In genomic region chr14:19435852-19436251, GRCh38 we compare ENCODE assay signal across 4 cellular contexts. TPM values are rescaled to one million over a fixed set of nuclear protein-coding genes. Genes with fewer than 3 reads are reported as not detected.
"Had no signal": no experiment of that assay in that cellular context is flagged by ENCODE, and none has a peak within 500 bp of the region (broad histone marks: within the 10 kb centered on the region; RNA-seq: fewer than 3 reads in every experiment).

No MANE protein-coding gene starts in this region.

RNA-seq across cellular contexts. Expression of gene POTEG, which starts 1.7 kb away (rescaled TPM):
- total RNA-seq: LHCN-M2, M059J, MCF 10A, NCI-H460 had no signal
